ENCODE assay signal across 12 cellular contexts in genomic region chr1:40919475-40920011, GRCh38. TPM values are rescaled to one million over a fixed set of nuclear protein-coding genes. Genes with fewer than 3 reads are reported as not detected.
DNase-seq lines count a peak whose midpoint lies in the region; ATAC-seq lines count a peak whose summit lies in the region.
"Had no signal": no experiment of that assay in that cellular context is flagged by ENCODE, and none has a peak within 500 bp of the region (broad histone marks: within the 10 kb centered on the region; RNA-seq: fewer than 3 reads in every experiment).

No MANE protein-coding gene starts in this region.

- peak; percentile 56 for DNase-seq in activated effector memory CD4-positive, alpha-beta T cell treated with anti-CD3 and anti-CD28 coated beads, Interleukin-2, amount 50 U/mL, for 16 hours
- no peak for DNase-seq in activated effector memory CD4-positive, alpha-beta T cell treated with Interleukin-2 at 50 U/mL for 16 hours
- DNase-seq in mesenteric fat pad (ENCODE audit: low spot score), result peak; percentile 76
- no peak for DNase-seq in stimulated activated naive CD8-positive, alpha-beta T cell treated with anti-CD3 and anti-CD28 coated beads, Interleukin-15, amount 100 ng/mL, for 72 hours
- DNase-seq: activated CD4-positive, CD25-positive, alpha-beta regulatory T cell treated with anti-CD3 and anti-CD28 coated beads, Interleukin-2, amount 50 U/mL, for 72 hours; esophagus squamous epithelium; SHP77; stimulated activated naive CD4-positive, alpha-beta T cell treated with Interleukin-2 at 50 U/mL for 16 hours had no signal

- peak overlapping the region; percentile 96 for H3K27ac ChIP-seq in angular gyrus (ENCODE audit: low read depth, low read length)

- no peaks in the 10 kb centered on the region for H3K27me3 Mint-ChIP-seq in stimulated activated naive CD8-positive, alpha-beta T cell treated with anti-CD3 and anti-CD28 coated beads, Interleukin-15, amount 100 ng/mL, for 72 hours

- ATAC-seq in GM18520 (IDR thresholded peaks at IDR 0.05; ENCODE audit: unreplicated experiment) (no peak), GM19452 (IDR thresholded peaks at IDR 0.05; ENCODE audit: unreplicated experiment) (no peak), GM19395 (IDR thresholded peaks at IDR 0.05; ENCODE audit: unreplicated experiment) (no peak)
- no peak for ATAC-seq in stimulated activated naive CD8-positive, alpha-beta T cell treated with anti-CD3 and anti-CD28 coated beads, Interleukin-15, amount 100 ng/mL, for 72 hours

- no peaks in the 10 kb centered on the region for H3K9me3 Mint-ChIP-seq in stimulated activated naive CD8-positive, alpha-beta T cell treated with anti-CD3 and anti-CD28 coated beads, Interleukin-15, amount 100 ng/mL, for 72 hours

- H3K27ac Mint-ChIP-seq in stimulated activated naive CD8-positive, alpha-beta T cell treated with anti-CD3 and anti-CD28 coated beads, Interleukin-15, amount 100 ng/mL, for 72 hours, result no peak overlapping the region

- H3K4me3 Mint-ChIP-seq in stimulated activated naive CD8-positive, alpha-beta T cell treated with anti-CD3 and anti-CD28 coated beads, Interleukin-15, amount 100 ng/mL, for 72 hours, result no peak overlapping the region

- H3K4me1 Mint-ChIP-seq in stimulated activated naive CD8-positive, alpha-beta T cell treated with anti-CD3 and anti-CD28 coated beads, Interleukin-15, amount 100 ng/mL, for 72 hours, result no peaks in the 10 kb centered on the region

RNA-seq across cellular contexts. Expression of gene CITED4, which starts 57.4 kb away (rescaled TPM):
- 20.6 TPM for total RNA-seq in mesenteric fat pad

RNA-seq across cellular contexts. Expression of gene CTPS1, which starts 60.0 kb away (rescaled TPM):
- 18.4 TPM for total RNA-seq in mesenteric fat pad

Comparison
In these comparisons a context has a peak if more than half of its experiments do, and no peak if none do; other contexts are left out.
1. DNase-seq: peak in activated effector memory CD4-positive, alpha-beta T cell treated with anti-CD3 and anti-CD28 coated beads, Interleukin-2, amount 50 U/mL, for 16 hours (single experiment) and mesenteric fat pad (single experiment); none in activated effector memory CD4-positive, alpha-beta T cell treated with Interleukin-2 at 50 U/mL for 16 hours (single experiment) and stimulated activated naive CD8-positive, alpha-beta T cell treated with anti-CD3 and anti-CD28 coated beads, Interleukin-15, amount 100 ng/mL, for 72 hours (0 of 2).